Comparison of ENCODE assay signal across 9 cellular contexts in the genomic region with DNA sequence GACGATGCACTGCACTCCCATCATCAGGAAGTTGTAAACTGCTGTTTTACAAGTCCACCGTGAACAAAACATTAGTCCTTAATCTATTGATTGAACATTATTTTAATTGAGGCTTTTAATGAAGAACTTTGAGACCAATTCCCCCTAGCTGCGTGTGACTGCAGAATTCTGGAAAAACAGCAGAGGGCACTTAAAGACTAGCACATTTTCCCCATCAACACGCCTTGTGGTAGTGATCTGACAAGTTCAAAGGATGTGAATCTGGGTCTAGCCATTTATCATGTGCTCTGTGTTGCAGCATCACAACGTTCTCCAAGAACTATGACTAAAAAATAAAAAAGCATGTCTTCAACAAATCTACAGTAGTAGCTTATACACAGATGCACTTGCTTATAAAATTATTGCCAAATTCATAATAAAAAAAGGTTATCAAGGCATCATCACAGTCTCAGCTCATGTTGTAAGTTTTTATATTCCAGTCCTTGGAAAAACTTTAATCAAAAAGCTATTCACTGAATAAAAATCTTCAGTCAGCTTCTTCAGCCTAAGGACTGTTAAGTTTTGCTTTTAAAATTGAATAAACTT. TPM values are rescaled to one million over a fixed set of nuclear protein-coding genes. Genes with fewer than 3 reads are reported as not detected.
DNase-seq lines count a peak whose midpoint lies in the region; ATAC-seq, FAIRE-seq and TF ChIP-seq lines count a peak whose summit lies in the region.
"Had no signal": no experiment of that assay in that cellular context is flagged by ENCODE, and none has a peak within 500 bp of the region (broad histone marks: within the 10 kb centered on the region; RNA-seq: fewer than 3 reads in every experiment).

No MANE protein-coding gene starts in this region.

- TF ChIP-seq POLR2A in right lobe of liver (IDR thresholded peaks at IDR 0.05): no peak

- FAIRE-seq in D721Med (lab: Jason Lieb, UNC) (peak; percentile 94), bronchial epithelial cell (lab: Jason Lieb, UNC) (no peak)

- POLR2A ChIA-PET in HEK293 (lab: Yijun Ruan, JAX): no interaction called here

- H3K4me3 ChIP-seq in HEK293 (ENCODE audit: low read depth, low read length) (no peak overlapping the region), bronchial epithelial cell (ENCODE audit: low read depth, low read length) (no peak overlapping the region), right lobe of liver (no peak overlapping the region)

- H3K27ac ChIP-seq in HEK293 (ENCODE audit: extremely low read depth, low read depth, low read length) (no peak overlapping the region), right lobe of liver (no peak overlapping the region)

- TF ChIP-seq CTCF in D721Med (IDR thresholded peaks at IDR 0.05; ENCODE audit: insufficient read depth, missing control alignments) (peak; percentile 72), HEK293 (tag by site-specific recombination; IDR thresholded peaks at IDR 0.05) (peak; percentile 84), bronchial epithelial cell (IDR thresholded peaks at IDR 0.05; ENCODE audit: insufficient read depth, low read length, severe bottlenecking) (peak; percentile 65), right lobe of liver (IDR thresholded peaks at IDR 0.05) (peak; percentile 62 to 76 (median 64))

- H3K9me3 Mint-ChIP-seq in immature natural killer cell: no peaks in the 10 kb centered on the region

- peaks cover 0 to 7% (median 7%) of the 10 kb centered on the region in 3 donors for H3K27me3 Mint-ChIP-seq in immature natural killer cell (ENCODE audit: low read depth in 3 of 3)

- H3K36me3 Mint-ChIP-seq in immature natural killer cell: no peaks in the 10 kb centered on the region

- CTCF ChIA-PET in HEK293 (lab: Yijun Ruan, JAX): interaction anchor here (0.6 to 5.7 kb wide), 66 partner anchors 10 to 952 kb away, joined by 3 to 86 read pairs (median 4); no protein-coding TSS in a partner anchor

- DNase-seq in D721Med (ENCODE audit: insufficient read length, low spot score) (no peak), NCI-H82 (lab: John Stamatoyannopoulos, UW) (peak; percentile 78), bronchial epithelial cell (ENCODE audit: low read depth) (peak; percentile 63), right lobe of liver (no peak), immature natural killer cell (no peak)

- intact Hi-C loops in right lobe of liver (cut with DNase I): no loop called here

- H3K27me3 ChIP-seq in bronchial epithelial cell (ENCODE audit: control insufficient read depth, insufficient read depth, low read length): no peaks in the 10 kb centered on the region
- peaks cover 0 to 13% of the 10 kb centered on the region in 2 donors for H3K27me3 ChIP-seq in right lobe of liver

- no peak overlapping the region for H3K4me3 Mint-ChIP-seq in immature natural killer cell

- no peak overlapping the region for H3K27ac Mint-ChIP-seq in immature natural killer cell

- H3K4me1 Mint-ChIP-seq in immature natural killer cell: no peaks in the 10 kb centered on the region

- no peaks in the 10 kb centered on the region for H3K36me3 ChIP-seq in HEK293 (ENCODE audit: control insufficient read depth in 2 of 2, insufficient read depth in 1 of 2, low read length in 2 of 2)
- H3K36me3 ChIP-seq in bronchial epithelial cell (ENCODE audit: control insufficient read depth, insufficient read depth, low read length): no peaks in the 10 kb centered on the region
- no peaks in the 10 kb centered on the region for H3K36me3 ChIP-seq in right lobe of liver

- WGBS in right lobe of liver (ENCODE audit: insufficient coverage, low coverage, low lambda C conversion rate, missing lambda C conversion rate): 1% methylated on average over 5 of the region's 5 CpGs

- H3K4me1 ChIP-seq in HEK293 (ENCODE audit: control insufficient read depth, insufficient read depth, low read length) (no peaks in the 10 kb centered on the region), right lobe of liver (no peaks in the 10 kb centered on the region)

- ATAC-seq in right lobe of liver (peak; percentile 70 to 85 (median 82)), HG02588 (IDR thresholded peaks at IDR 0.05; ENCODE audit: unreplicated experiment) (no peak), GM19452 (IDR thresholded peaks at IDR 0.05; ENCODE audit: unreplicated experiment) (no peak)

- H3K9me3 ChIP-seq in HEK293 (ENCODE audit: control insufficient read depth, insufficient read depth, low read depth, low read length) (no peaks in the 10 kb centered on the region), right lobe of liver (no peaks in the 10 kb centered on the region)

TF ChIP-seq in HEK293, 187 proteins besides CTCF, POLR2A, EP300 and RAD21:
- no peak for TF ChIP-seq ZNF629 (tag by site-specific recombination; IDR thresholded peaks at IDR 0.05)
- no peak for TF ChIP-seq ZSCAN23 (tag by site-specific recombination; IDR thresholded peaks at IDR 0.05)
- TF ChIP-seq ZNF792 (tag by site-specific recombination; IDR thresholded peaks at IDR 0.05): no peak
- TF ChIP-seq ZNF830 (tag by site-specific recombination; IDR thresholded peaks at IDR 0.05; ENCODE audit: low read depth): no peak
- TF ChIP-seq ZNF501 (tag by site-specific recombination; IDR thresholded peaks at IDR 0.05): no peak
- TF ChIP-seq, protein P1, sequence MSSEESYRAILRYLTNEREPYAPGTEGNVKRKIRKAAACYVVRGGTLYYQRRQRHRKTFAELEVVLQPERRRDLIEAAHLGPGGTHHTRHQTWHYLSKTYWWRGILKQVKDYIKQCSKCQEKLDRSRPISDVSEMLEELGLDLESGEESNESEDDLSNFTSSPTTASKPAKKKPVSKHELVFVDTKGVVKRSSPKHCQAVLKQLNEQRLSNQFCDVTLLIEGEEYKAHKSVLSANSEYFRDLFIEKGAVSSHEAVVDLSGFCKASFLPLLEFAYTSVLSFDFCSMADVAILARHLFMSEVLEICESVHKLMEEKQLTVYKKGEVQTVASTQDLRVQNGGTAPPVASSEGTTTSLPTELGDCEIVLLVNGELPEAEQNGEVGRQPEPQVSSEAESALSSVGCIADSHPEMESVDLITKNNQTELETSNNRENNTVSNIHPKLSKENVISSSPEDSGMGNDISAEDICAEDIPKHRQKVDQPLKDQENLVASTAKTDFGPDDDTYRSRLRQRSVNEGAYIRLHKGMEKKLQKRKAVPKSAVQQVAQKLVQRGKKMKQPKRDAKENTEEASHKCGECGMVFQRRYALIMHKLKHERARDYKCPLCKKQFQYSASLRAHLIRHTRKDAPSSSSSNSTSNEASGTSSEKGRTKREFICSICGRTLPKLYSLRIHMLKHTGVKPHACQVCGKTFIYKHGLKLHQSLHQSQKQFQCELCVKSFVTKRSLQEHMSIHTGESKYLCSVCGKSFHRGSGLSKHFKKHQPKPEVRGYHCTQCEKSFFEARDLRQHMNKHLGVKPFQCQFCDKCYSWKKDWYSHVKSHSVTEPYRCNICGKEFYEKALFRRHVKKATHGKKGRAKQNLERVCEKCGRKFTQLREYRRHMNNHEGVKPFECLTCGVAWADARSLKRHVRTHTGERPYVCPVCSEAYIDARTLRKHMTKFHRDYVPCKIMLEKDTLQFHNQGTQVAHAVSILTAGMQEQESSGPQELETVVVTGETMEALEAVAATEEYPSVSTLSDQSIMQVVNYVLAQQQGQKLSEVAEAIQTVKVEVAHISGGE (tag by site-specific recombination; conservative IDR thresholded peaks at IDR 0.05; ENCODE audit: low read depth): no peak
- no peak for TF ChIP-seq ZNF544 (tag by site-specific recombination; IDR thresholded peaks at IDR 0.05)
- TF ChIP-seq ZSCAN30 (tag by site-specific recombination; IDR thresholded peaks at IDR 0.05): 0 out of 2 replicates have a peak, but pooled peaks have one; percentile 13
- no peak for TF ChIP-seq ZNF610 (tag by site-specific recombination; IDR thresholded peaks at IDR 0.05; ENCODE audit: borderline replicate concordance)
- no peak for TF ChIP-seq ZNF555 (tag by site-specific recombination; conservative IDR thresholded peaks at IDR 0.05)
- peak; percentile 78 for TF ChIP-seq ZNF654 (tag by site-specific recombination; IDR thresholded peaks at IDR 0.05; ENCODE audit: low read depth)

RNA-seq across cellular contexts. Expression of a gene that starts 35.8 kb away (rescaled TPM):
- total RNA-seq in bronchial epithelial cell: not detected in 2 replicates
- not detected for total RNA-seq in right lobe of liver
- polyA plus RNA-seq in immature natural killer cell: not detected
- total RNA-seq: T-helper 2 cell treated with Interferon-gamma antibody and Interleukin-4, amounts not matched to agents 100 ng/mL and 5 ng/mL, for 36 hours had no signal

RNA-seq across cellular contexts. Expression of a gene that starts 39.5 kb away (rescaled TPM):
- total RNA-seq in bronchial epithelial cell (14.7 and 38.7 TPM in 2 replicates), right lobe of liver (1 to 10 TPM; 4.4 to 9.7 (median 6.9) TPM)
- 10 to 100 TPM; 17.1 to 40.9 (median 23.6) TPM for polyA plus RNA-seq in immature natural killer cell

Comparison
In these comparisons a context has a peak if more than half of its experiments do, and no peak if none do; other contexts are left out.
1. DNase-seq: peak in NCI-H82 (single experiment) and bronchial epithelial cell (single experiment); none in D721Med (single experiment), right lobe of liver (0 of 3) and immature natural killer cell (0 of 3).
2. ATAC-seq: peak in right lobe of liver (4 of 4); none in HG02588 (single experiment) and GM19452 (single experiment).
3. Peak in every context shown above with its lines, with median percentiles within 50 percentile points of each other: CTCF ChIP-seq.